8 cellular contexts compared by ENCODE assay signal in the genomic region with DNA sequence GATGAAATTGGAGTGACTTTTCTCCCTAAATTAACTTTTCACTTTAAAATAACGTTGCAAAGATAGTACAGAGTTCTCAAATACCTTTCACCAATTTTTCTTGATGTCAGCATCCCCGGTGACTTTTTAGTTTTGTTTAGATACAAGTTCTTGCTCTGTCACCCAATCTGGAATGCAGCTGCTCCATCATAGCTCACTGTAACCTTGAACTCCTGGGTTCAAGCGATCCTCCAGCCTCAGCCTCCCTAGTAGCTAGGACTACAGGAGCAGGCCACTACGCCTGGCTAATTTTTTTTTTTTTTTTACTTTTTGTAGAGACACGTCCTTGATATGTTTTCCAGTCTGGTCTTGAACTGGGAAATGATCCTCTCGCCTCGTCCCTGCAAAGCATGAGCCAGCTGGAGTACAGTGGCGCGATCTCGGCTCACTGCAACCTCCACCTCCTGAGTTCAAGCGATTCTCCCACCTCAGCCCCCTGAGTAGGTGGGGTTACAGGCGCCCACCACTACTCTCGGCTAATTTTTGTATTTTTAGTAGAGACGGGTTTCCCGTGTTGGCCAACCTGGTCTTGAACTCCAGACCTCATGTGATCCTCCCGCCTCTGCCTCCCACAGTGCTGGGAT. TPM values are rescaled to one million over a fixed set of nuclear protein-coding genes. Genes with fewer than 3 reads are reported as not detected.
DNase-seq lines count a peak whose midpoint lies in the region; ATAC-seq and TF ChIP-seq lines count a peak whose summit lies in the region.

No MANE protein-coding gene starts in this region.

- WGBS in tibial nerve, 2 donors: 51 to 54% methylated on average over 16 of the region's 16 CpGs

- no peak for TF ChIP-seq CTCF in tibial nerve (IDR thresholded peaks at IDR 0.05)

- no peak for ATAC-seq in stimulated activated naive CD8-positive, alpha-beta T cell treated with anti-CD3 and anti-CD28 coated beads, Interleukin-15, Interleukin-2, amounts not matched to agents 100 U/mL and 50 U/mL, for 24 hours
- ATAC-seq in activated naive CD8-positive, alpha-beta T cell treated with anti-CD3 and anti-CD28 coated beads, Interleukin-2, amount 50 U/mL, for 24 hours: no peak
- peak; percentile 25 for ATAC-seq in left colon

- H3K27ac Mint-ChIP-seq in stimulated activated naive CD8-positive, alpha-beta T cell treated with anti-CD3 and anti-CD28 coated beads, Interleukin-15, Interleukin-2, amounts not matched to agents 100 ng/mL and 50 ng/mL, for 24 hours: peak overlapping the region; percentile 100
- H3K27ac Mint-ChIP-seq in activated naive CD8-positive, alpha-beta T cell treated with anti-CD3 and anti-CD28 coated beads, Interleukin-2, amount 50 U/mL, for 24 hours: peak overlapping the region; percentile 99

- TF ChIP-seq EP300 in tibial nerve (IDR thresholded peaks at IDR 0.05): no peak

- peak overlapping the region; percentile 53 to 78 (median 68) for H3K4me3 ChIP-seq in tibial nerve

- no peak for TF ChIP-seq POLR2A in tibial nerve (IDR thresholded peaks at IDR 0.05)

- peaks cover 0 to 37% (median 0%) of the 10 kb centered on the region in 3 donors for H3K36me3 ChIP-seq in tibial nerve

- H3K27me3 Mint-ChIP-seq in stimulated activated naive CD8-positive, alpha-beta T cell treated with anti-CD3 and anti-CD28 coated beads, Interleukin-15, Interleukin-2, amounts not matched to agents 100 ng/mL and 50 ng/mL, for 24 hours: no peaks in the 10 kb centered on the region
- H3K27me3 Mint-ChIP-seq in activated naive CD8-positive, alpha-beta T cell treated with anti-CD3 and anti-CD28 coated beads, Interleukin-2, amount 50 U/mL, for 24 hours: no peaks in the 10 kb centered on the region

- H3K4me3 Mint-ChIP-seq in stimulated activated naive CD8-positive, alpha-beta T cell treated with anti-CD3 and anti-CD28 coated beads, Interleukin-15, Interleukin-2, amounts not matched to agents 100 ng/mL and 50 ng/mL, for 24 hours: peak overlapping the region; percentile 100
- H3K4me3 Mint-ChIP-seq in activated naive CD8-positive, alpha-beta T cell treated with anti-CD3 and anti-CD28 coated beads, Interleukin-2, amount 50 U/mL, for 24 hours: peak overlapping the region; percentile 99

- H3K36me3 Mint-ChIP-seq in stimulated activated naive CD8-positive, alpha-beta T cell treated with anti-CD3 and anti-CD28 coated beads, Interleukin-15, Interleukin-2, amounts not matched to agents 100 ng/mL and 50 ng/mL, for 24 hours (ENCODE audit: low read depth): peaks cover 67% of the 10 kb centered on the region
- peaks cover 41% of the 10 kb centered on the region for H3K36me3 Mint-ChIP-seq in activated naive CD8-positive, alpha-beta T cell treated with anti-CD3 and anti-CD28 coated beads, Interleukin-2, amount 50 U/mL, for 24 hours (ENCODE audit: low read depth)

- no peaks in the 10 kb centered on the region for H3K9me3 ChIP-seq in tibial nerve

- H3K4me1 ChIP-seq in tibial nerve: peaks cover 0 to 29% (median 14%) of the 10 kb centered on the region in 4 donors

- H3K27ac ChIP-seq in tibial nerve: peak overlapping the region in 3 of 4 donors; percentile 93 to 97 (median 94)

- no peak for DNase-seq in stimulated activated naive CD8-positive, alpha-beta T cell treated with anti-CD3 and anti-CD28 coated beads, Interleukin-15, Interleukin-2, amounts not matched to agents 100 U/mL and 50 U/mL, for 24 hours
- no peak for DNase-seq in activated naive CD8-positive, alpha-beta T cell treated with anti-CD3 and anti-CD28 coated beads, Interleukin-2, amount 50 U/mL, for 24 hours
- peak in 1 of 2 donors; percentile 14 for DNase-seq in left colon
- DNase-seq in tibial nerve (ENCODE audit: low spot score in 2 of 2): no peak
- no peak for DNase-seq in posterior vena cava (ENCODE audit: low spot score)
- no peak for DNase-seq in AG08395 (ENCODE audit: low spot score)
- DNase-seq in mesenteric fat pad (ENCODE audit: low spot score): no peak

- peaks cover 4% of the 10 kb centered on the region for H3K9me3 Mint-ChIP-seq in stimulated activated naive CD8-positive, alpha-beta T cell treated with anti-CD3 and anti-CD28 coated beads, Interleukin-15, Interleukin-2, amounts not matched to agents 100 ng/mL and 50 ng/mL, for 24 hours
- no peaks in the 10 kb centered on the region for H3K9me3 Mint-ChIP-seq in activated naive CD8-positive, alpha-beta T cell treated with anti-CD3 and anti-CD28 coated beads, Interleukin-2, amount 50 U/mL, for 24 hours

- H3K27me3 ChIP-seq in tibial nerve: no peaks in the 10 kb centered on the region

- H3K4me1 Mint-ChIP-seq in stimulated activated naive CD8-positive, alpha-beta T cell treated with anti-CD3 and anti-CD28 coated beads, Interleukin-15, Interleukin-2, amounts not matched to agents 100 ng/mL and 50 ng/mL, for 24 hours (ENCODE audit: low read depth): peaks cover 54% of the 10 kb centered on the region
- peaks cover 50% of the 10 kb centered on the region for H3K4me1 Mint-ChIP-seq in activated naive CD8-positive, alpha-beta T cell treated with anti-CD3 and anti-CD28 coated beads, Interleukin-2, amount 50 U/mL, for 24 hours

- intact Hi-C loops in left colon (cut with DNase I, micrococcal nuclease): loop anchor here (10.0 kb wide), 2 partner anchors 49 to 89 kb away; a partner anchor contains a TSS
- intact Hi-C loops in posterior vena cava (cut with DNase I): loop anchor here in 1 of 2 donors (10.0 kb wide), 1 partner anchor 79 kb away; a partner anchor contains a TSS

RNA-seq across cellular contexts. Expression of a gene that starts 0.7 kb away (rescaled TPM):
- total RNA-seq in left colon (10 to 100 TPM; 20.0 to 21.9 TPM), tibial nerve (10 to 100 TPM in 2 of 4 donors, 1 to 10 TPM in 2; 6.6 to 16.0 (median 9.0) TPM), posterior vena cava (10 to 100 TPM; 11.8 to 12.1 TPM), mesenteric fat pad (11.1 TPM)

RNA-seq across cellular contexts. Expression of a gene that starts 0.9 kb away (rescaled TPM):
- total RNA-seq in left colon (1 to 10 TPM; 6.6 to 7.8 TPM), tibial nerve (1 to 10 TPM; 3.9 to 8.5 (median 4.9) TPM), posterior vena cava (1 to 10 TPM; 5.2 to 7.1 TPM), mesenteric fat pad (4.6 TPM)

RNA-seq across cellular contexts. Expression of a gene that starts 35.2 kb away (rescaled TPM):
- 10 to 100 TPM; 20.4 to 23.4 TPM for total RNA-seq in left colon
- not detected for total RNA-seq in tibial nerve
- not detected for total RNA-seq in posterior vena cava
- not detected for total RNA-seq in mesenteric fat pad

Comparison
In these comparisons a context has a peak if more than half of its experiments do, and no peak if none do; other contexts are left out.
1. RNA of a gene that starts 35.2 kb away (total RNA-seq): 20.4 to 23.4 TPM in left colon; not detected in tibial nerve, not detected in posterior vena cava and not detected in mesenteric fat pad (single experiment); every median in the first group is over 10 times any median in the second.